21 cellular contexts compared by ENCODE assay signal in the genomic region with DNA sequence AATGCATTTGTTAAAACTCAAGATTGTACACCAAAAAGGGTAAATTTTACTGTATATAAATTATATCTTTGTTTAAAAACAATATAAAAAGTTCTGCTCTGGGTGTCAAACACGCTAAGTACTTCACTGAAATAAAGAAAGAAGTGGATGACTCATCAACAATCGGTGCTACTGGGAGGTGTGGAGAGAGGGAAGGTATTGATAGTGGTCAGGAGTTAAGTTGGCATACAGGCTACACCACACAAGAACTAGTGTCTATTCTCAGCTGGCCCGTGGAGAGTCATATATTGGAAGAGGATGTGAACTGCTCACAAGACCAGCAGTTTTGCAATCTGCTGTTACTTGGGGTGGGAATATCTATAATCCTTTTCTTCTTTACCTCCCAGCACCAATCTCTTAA.
"Had no signal": no experiment of that assay in that cellular context is flagged by ENCODE, and none has a peak within 500 bp of the region (broad histone marks: within the 10 kb centered on the region; RNA-seq: fewer than 3 reads in every experiment).

No MANE protein-coding gene starts in this region.

- FAIRE-seq: astrocyte, TTC549 had no signal

- H3K9me3 Mint-ChIP-seq: activated naive CD4-positive, alpha-beta T cell treated with anti-CD3 and anti-CD28 coated beads, Interleukin-2, amount 50 U/mL, for 24 hours; T-helper 2 cell treated with Interferon-gamma antibody and Interleukin-4, amounts not matched to agents 5 μg/mL and 100 μg/mL, for 36 hours had no signal

- H3K9me3 ChIP-seq: esophagus squamous epithelium, thyroid gland had no signal

- H3K27me3 Mint-ChIP-seq: activated CD4-positive, alpha-beta T cell treated with anti-CD3 and anti-CD28 coated beads for 36 hours had no signal

- H3K4me3 ChIP-seq: esophagus squamous epithelium, hepatocyte, lung, thyroid gland had no signal

- H3K4me1 Mint-ChIP-seq: activated CD4-positive, alpha-beta T cell treated with anti-CD3 and anti-CD28 coated beads for 36 hours; activated naive CD4-positive, alpha-beta T cell treated with anti-CD3 and anti-CD28 coated beads, Interleukin-2, amount 50 U/mL, for 24 hours had no signal

- DNase-seq: activated CD4-positive, alpha-beta T cell treated with anti-CD3 and anti-CD28 coated beads for 36 hours; activated CD4-positive, alpha-beta T cell treated with anti-CD3 and anti-CD28 coated beads, Interleukin-2, amount 50 U/mL, for 48 hours; activated gamma-delta T cell; effector CD4-positive, alpha-beta T cell; esophagus squamous epithelium; foreskin fibroblast; islet precursor cell; occipital lobe; posterior cingulate gyrus; retina; stimulated activated CD4-positive, alpha-beta T cell treated with anti-CD3 and anti-CD28 coated beads, Interleukin-12 subunit alpha, Interleukin-12 subunit beta, amount 100 ng/mL, for 4 hours; stimulated activated CD4-positive, alpha-beta T cell treated with anti-CD3 and anti-CD28 coated beads, Interleukin-1b, Interleukin-23, amount 100 ng/mL, for 48 hours; stimulated activated CD8-positive, alpha-beta memory T cell treated with anti-CD3 and anti-CD28 coated beads, Interleukin-4, amount 100 ng/mL, for 48 hours; stimulated activated naive CD4-positive, alpha-beta T cell; thyroid gland had no signal

- H2AFZ ChIP-seq: hepatocyte had no signal

- H3K4me3 Mint-ChIP-seq: activated CD4-positive, alpha-beta T cell treated with anti-CD3 and anti-CD28 coated beads for 36 hours; activated naive CD4-positive, alpha-beta T cell treated with anti-CD3 and anti-CD28 coated beads, Interleukin-2, amount 50 U/mL, for 24 hours; T-helper 2 cell treated with Interferon-gamma antibody and Interleukin-4, amounts not matched to agents 5 μg/mL and 100 μg/mL, for 36 hours had no signal

- H3K36me3 Mint-ChIP-seq: activated naive CD4-positive, alpha-beta T cell treated with anti-CD3 and anti-CD28 coated beads, Interleukin-2, amount 50 U/mL, for 24 hours had no signal

- H3K36me3 ChIP-seq: esophagus squamous epithelium, thyroid gland had no signal

- H3K4me1 ChIP-seq: esophagus squamous epithelium, thyroid gland had no signal

- H3K27ac ChIP-seq: esophagus squamous epithelium, hepatocyte, thyroid gland had no signal

- H3K27ac Mint-ChIP-seq: activated CD4-positive, alpha-beta T cell treated with anti-CD3 and anti-CD28 coated beads for 36 hours; activated naive CD4-positive, alpha-beta T cell treated with anti-CD3 and anti-CD28 coated beads, Interleukin-2, amount 50 U/mL, for 24 hours; T-helper 2 cell treated with Interferon-gamma antibody and Interleukin-4, amounts not matched to agents 5 μg/mL and 100 μg/mL, for 36 hours had no signal

- ATAC-seq: activated CD4-positive, alpha-beta T cell treated with anti-CD3 and anti-CD28 coated beads for 36 hours had no signal

- H3K4me2 ChIP-seq: hepatocyte had no signal

- H3K27me3 ChIP-seq: esophagus squamous epithelium, hepatocyte, thyroid gland had no signal

- H3K79me2 ChIP-seq: hepatocyte had no signal
